22 cellular contexts compared by ENCODE assay signal in genomic region chr4:4549534-4549933, GRCh38. TPM values are rescaled to one million over a fixed set of nuclear protein-coding genes. Genes with fewer than 3 reads are reported as not detected.
DNase-seq lines count a peak whose midpoint lies in the region; ATAC-seq, FAIRE-seq and TF ChIP-seq lines count a peak whose summit lies in the region.
"Had no signal": no experiment of that assay in that cellular context is flagged by ENCODE, and none has a peak within 500 bp of the region (broad histone marks: within the 10 kb centered on the region; RNA-seq: fewer than 3 reads in every experiment).

No MANE protein-coding gene starts in this region.

- in situ Hi-C loops in K562 (cut with MboI) (no loop called here), HAP-1 (cut with MboI; ENCODE audit: low sequenced_read_pairs) (no loop called here)

- no peak for TF ChIP-seq RAD21 in K562 (CRISPR knock-in tag; conservative IDR thresholded peaks at IDR 0.05 in 1 of 2, IDR thresholded peaks at IDR 0.05 in 1 of 2)

- BruUV-seq in K562 (replicated peaks; lab: Mats Ljungman, UMichigan) = no TSS peak

- no peak overlapping the region for H3K4me2 ChIP-seq in K562 (ENCODE audit: insufficient read depth, low read length)
- H3K4me2 ChIP-seq in osteoblast (ENCODE audit: insufficient read depth, low read length) = no peak overlapping the region
- H3K4me2 ChIP-seq: BLaER1, SK-N-SH had no signal

- H3K9ac ChIP-seq in K562 (ENCODE audit: insufficient read depth in 1 of 2, low read depth in 2 of 2, low read length in 2 of 2) = no peak overlapping the region
- H3K9ac ChIP-seq: BLaER1, SK-N-SH had no signal

- TF ChIP-seq CTCF in K562 (IDR thresholded peaks at IDR 0.05 in 2 of 3, conservative IDR thresholded peaks at IDR 0.05 in 1 of 3; ENCODE audit: insufficient read depth in 2 of 3, low read depth in 1 of 3, low read length in 3 of 3) (no peak), osteoblast (IDR thresholded peaks at IDR 0.05; ENCODE audit: extremely low read depth, low read depth, low read length) (no peak)

- intact Hi-C loops in K562 (cut with micrococcal nuclease) = no loop called here

- H3K9me3 ChIP-seq in K562 (replicated peaks; ENCODE audit: control insufficient read depth, insufficient read depth, low read depth, low read length) (no peaks in the 10 kb centered on the region), osteoblast (ENCODE audit: low read depth, low read length) (no peaks in the 10 kb centered on the region), HAP-1 (no peaks in the 10 kb centered on the region)
- H3K9me3 ChIP-seq: BLaER1, SK-N-SH had no signal

- no peaks in the 10 kb centered on the region for H3K9me1 ChIP-seq in K562 (ENCODE audit: control insufficient read depth, insufficient read depth, low read length)

- TF ChIP-seq POLR2A in K562 (conservative IDR thresholded peaks at IDR 0.05) = no peak

- H3K79me2 ChIP-seq in K562 (ENCODE audit: control insufficient read depth, insufficient read depth, low read length) = no peaks in the 10 kb centered on the region
- H3K79me2 ChIP-seq in osteoblast (ENCODE audit: insufficient read depth, low read length) = no peaks in the 10 kb centered on the region

- WGBS in K562 (ENCODE audit: insufficient coverage, low coverage, missing lambda C conversion rate) = 75% methylated on average over 1 of the region's 1 CpG

- H3K36me3 ChIP-seq in K562 (ENCODE audit: control insufficient read depth, insufficient read depth, low read length) = no peaks in the 10 kb centered on the region
- H3K36me3 ChIP-seq in osteoblast (ENCODE audit: insufficient read depth, low read length) = no peaks in the 10 kb centered on the region
- H3K36me3 ChIP-seq in HAP-1 (replicated peaks) = peaks cover 52% of the 10 kb centered on the region

- ATAC-seq in K562 = no peak
- ATAC-seq in GM21619 (IDR thresholded peaks at IDR 0.05; ENCODE audit: unreplicated experiment) = no peak
- ATAC-seq: CD8-positive, alpha-beta T cell; HepG2; T-cell had no signal

- CTCF ChIA-PET in K562 (lab: Yijun Ruan, JAX; ENCODE audit: low intra/inter-chr PET ratio) = no interaction called here

- H3K27me3 ChIP-seq in K562 (ENCODE audit: control insufficient read depth in 2 of 2, insufficient read depth in 2 of 2, low read length in 2 of 2) (no peaks in the 10 kb centered on the region), osteoblast (ENCODE audit: insufficient read depth, low read length) (no peaks in the 10 kb centered on the region), HAP-1 (ENCODE audit: low read depth) (no peaks in the 10 kb centered on the region)
- H3K27me3 ChIP-seq: BLaER1 had no signal

- TF ChIP-seq EP300 in K562 (IDR thresholded peaks at IDR 0.05; ENCODE audit: low read length) = no peak

- H3K4me3 ChIP-seq in K562 (no peak overlapping the region), osteoblast (ENCODE audit: insufficient read depth, low read length) (no peak overlapping the region), HAP-1 (no peak overlapping the region)
- H3K4me3 ChIP-seq: BLaER1 had no signal

- DNase-seq in EH (ENCODE audit: low read depth) (peak; percentile 56), HT1080 (ENCODE audit: low read depth) (peak; percentile 37), K562 (ENCODE audit: extremely low read depth in 1 of 4, low spot score in 3 of 4) (no peak), osteoblast (ENCODE audit: insufficient read length, low spot score, missing footprints) (peak; percentile 36), urothelium cell line (ENCODE audit: low spot score) (no peak), HAP-1 (ENCODE audit: low spot score in 2 of 2) (no peak)
- DNase-seq: CD8-positive, alpha-beta T cell; DMS53; H7; KG1; NCI-H1417 treated with DMSO at 0.1 percent for 48 hours; NCI-H2029; NCI-H2171; NCI-H446 treated with DMSO at 0.1 percent for 48 hours; NCI-H69; SHP77; SK-N-SH; T-cell had no signal

- H4K20me1 ChIP-seq in K562 (replicated peaks; ENCODE audit: control insufficient read depth, insufficient read depth, low read length) (no peaks in the 10 kb centered on the region), osteoblast (ENCODE audit: insufficient read depth, low read length) (no peaks in the 10 kb centered on the region)
- H4K20me1 ChIP-seq: BLaER1 had no signal

- no peak overlapping the region for H2AFZ ChIP-seq in K562 (ENCODE audit: low read depth, low read length)
- H2AFZ ChIP-seq in osteoblast (ENCODE audit: low read length) = no peak overlapping the region

- H3K27ac ChIP-seq in K562 (ENCODE audit: extremely low read depth, low read depth, low read length) (no peak overlapping the region), osteoblast (ENCODE audit: low read depth, low read length) (no peak overlapping the region)
- H3K27ac ChIP-seq: BLaER1 had no signal

- H3K4me1 ChIP-seq in K562 (replicated peaks in 1 of 2; ENCODE audit: control insufficient read depth in 2 of 2, insufficient read depth in 2 of 2, low read length in 2 of 2) (no peaks in the 10 kb centered on the region), osteoblast (ENCODE audit: insufficient read depth, low read length) (no peaks in the 10 kb centered on the region), HAP-1 (no peaks in the 10 kb centered on the region)
- H3K4me1 ChIP-seq: BLaER1 had no signal

- POLR2A ChIA-PET in K562 (lab: Yijun Ruan, JAX) = interaction anchor here (0.6 kb wide), 1 partner anchor 146 kb away, joined by 3 read pairs; no protein-coding TSS in a partner anchor

- FAIRE-seq in K562 (lab: Jason Lieb, UNC) = no peak
- FAIRE-seq in urothelium cell line (lab: Jason Lieb, UNC) = no peak
- FAIRE-seq: HepG2, RCC 7860 had no signal

TF ChIP-seq in K562, 482 proteins besides CTCF, POLR2A, EP300 and RAD21:
- TF ChIP-seq ZFP36 (IDR thresholded peaks at IDR 0.05; ENCODE audit: low read depth, low read length, partially characterized antibody) = peak; percentile 51
- peak; percentile 79 for TF ChIP-seq RBM25 (IDR thresholded peaks at IDR 0.05; ENCODE audit: low read depth, low read length, severe bottlenecking)
- no peak for TF ChIP-seq ZNF699 (CRISPR knock-in tag; IDR thresholded peaks at IDR 0.05; ENCODE audit: insufficient replicate concordance)

RNA-seq across cellular contexts. Expression of gene STX18, which starts 7.7 kb away (rescaled TPM):
- total RNA-seq in HT1080 (2014; rRNA removed; shearing (Covaris generic)) = 23.4 and 26.0 TPM in 2 replicates
- 19.5 and 22.6 TPM in 2 replicates for polyA plus RNA-seq in HT1080 (2015; cell fraction: cytosol; rRNA removed)
- 26.3 and 29.2 TPM in 2 replicates for polyA plus RNA-seq in HT1080 (2015; cell fraction: nucleus; rRNA removed)
- total RNA-seq in K562 (2011; cell fraction: chromatin; rRNA removed; ENCODE audit: low replicate concordance) = 32.0 and 52.5 TPM in 2 replicates
- 17.0 and 17.2 TPM in 2 replicates for total RNA-seq in K562 (2011; cell fraction: nucleolus; rRNA removed)
- 26.4 and 28.0 TPM in 2 replicates for total RNA-seq in K562 (2011; cell fraction: nucleoplasm; rRNA removed)
- total RNA-seq in K562 (2014; rRNA removed) = 18.5 and 22.7 TPM in 2 replicates
- total RNA-seq in K562 (2014; rRNA removed; fragmentation: Illumina TruSeq; extraction: Trizol) = 26.3 and 28.2 TPM in 2 replicates
- total RNA-seq in K562 (2015; rRNA removed; fragmentation: Illumina TruSeq; extraction: Trizol) = 22.7 and 22.8 TPM in 2 replicates
- total RNA-seq in K562 (2021) = 20.3 and 20.6 TPM in 2 replicates
- 21.5 and 24.9 TPM in 2 replicates for polyA plus RNA-seq in K562 (2011; rRNA removed)
- polyA plus RNA-seq in K562 (2011; cell fraction: cytosol; rRNA removed) = 13.4 and 14.4 TPM in 2 replicates
- 28.2 and 30.1 TPM in 2 replicates for polyA plus RNA-seq in K562 (2011; cell fraction: nucleus; rRNA removed)
- polyA plus RNA-seq in K562 (2012) = 19.0 and 19.6 TPM in 2 replicates
- polyA plus RNA-seq in K562 (2014; fragmentation: Illumina TruSeq; extraction: Trizol) = 30.9 and 41.7 TPM in 2 replicates
- polyA plus RNA-seq in K562 (2014; fragmentation: Nextera tagmentation; extraction: Ambion mirVana) = 1 to 10 TPM; 6.2 to 6.7 TPM
- 22.8 and 23.1 TPM in 2 replicates for polyA plus RNA-seq in K562 (2014; rRNA removed)
- polyA minus RNA-seq in K562 (2011; rRNA and poly(A)+ RNA removed) = 19.9 and 29.4 TPM in 2 replicates
- polyA minus RNA-seq in K562 (2011; cell fraction: cytosol; rRNA and poly(A)+ RNA removed) = 7.5 and 9.5 TPM in 2 replicates
- polyA minus RNA-seq in K562 (2011; cell fraction: nucleus; rRNA and poly(A)+ RNA removed) = 14.1 and 31.0 TPM in 2 replicates
- total RNA-seq in osteoblast = 23.9 and 26.2 TPM in 2 replicates

Comparison
In these comparisons a context has a peak if more than half of its experiments do, and no peak if none do; other contexts are left out.
1. DNase-seq: peak in EH (single experiment), HT1080 (single experiment) and osteoblast (single experiment); none in K562 (0 of 4), urothelium cell line (single experiment) and HAP-1 (0 of 2).